In the genomic region with DNA sequence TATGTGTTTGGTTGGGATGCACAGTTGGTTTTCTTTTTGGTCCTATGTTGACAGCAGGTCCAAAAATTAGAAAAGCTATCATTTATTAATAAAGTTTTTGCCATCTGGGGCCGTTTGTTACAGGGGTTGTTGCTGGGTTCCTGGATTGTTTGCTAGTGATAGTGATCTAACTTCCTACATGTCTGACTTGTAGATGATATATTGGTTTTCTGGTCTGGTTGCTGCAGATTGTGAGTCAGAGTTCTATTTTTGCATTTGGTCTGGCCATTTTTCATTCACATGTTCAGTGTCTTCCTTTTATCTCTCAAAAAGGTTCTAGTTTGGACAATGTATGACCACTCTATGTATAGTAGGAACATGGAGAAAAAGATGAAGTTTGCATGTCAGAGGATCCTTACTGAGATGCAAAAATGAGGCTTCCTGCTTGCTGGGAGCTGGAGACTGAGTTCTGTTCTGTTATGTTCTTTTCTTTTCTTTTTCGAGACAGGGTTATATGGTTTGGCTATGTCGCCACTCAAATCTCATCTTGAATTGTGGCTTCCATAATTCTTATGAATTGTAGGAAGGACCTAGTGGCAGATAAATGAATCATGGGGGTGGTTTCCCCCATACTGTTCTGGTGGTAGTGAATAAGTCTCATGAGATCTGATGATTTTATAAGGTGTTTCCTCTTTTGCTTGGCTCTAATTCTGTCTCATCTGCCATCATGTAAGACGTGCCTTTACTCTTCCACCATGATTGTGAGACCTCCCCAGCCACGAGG, we compare ENCODE assay signal across 9 cellular contexts. TPM values are rescaled to one million over a fixed set of nuclear protein-coding genes. Genes with fewer than 3 reads are reported as not detected.
DNase-seq lines count a peak whose midpoint lies in the region; ATAC-seq and TF ChIP-seq lines count a peak whose summit lies in the region.
"Had no signal": no experiment of that assay in that cellular context is flagged by ENCODE, and none has a peak within 500 bp of the region (broad histone marks: within the 10 kb centered on the region; RNA-seq: fewer than 3 reads in every experiment).

No MANE protein-coding gene starts in this region.

- peak overlapping the region; percentile 92 for H3K27ac ChIP-seq in Karpas-422 (ENCODE audit: low read length)
- H3K27ac ChIP-seq in naive thymus-derived CD4-positive, alpha-beta T cell (ENCODE audit: low read depth, low read length) = no peak overlapping the region
- H3K27ac ChIP-seq: colonic mucosa had no signal

- peaks cover 1% of the 10 kb centered on the region for H3K27me3 Mint-ChIP-seq in activated B cell treated with CpG ODN at 0.5 μM for 24 hours
- peaks cover 0 to 4% (median 0%) of the 10 kb centered on the region in 5 donors for H3K27me3 Mint-ChIP-seq in naive thymus-derived CD4-positive, alpha-beta T cell

- POLR2A ChIA-PET in activated B cell treated with CpG ODN at 0.5 μM for 24 hours (lab: Charles Lee) = interaction anchor here (1.0 kb wide), 1 partner anchor 218 kb away, joined by 3 read pairs; no protein-coding TSS in a partner anchor
- POLR2A ChIA-PET in naive thymus-derived CD4-positive, alpha-beta T cell (lab: Charles Lee) = interaction anchor here (0.6 to 1.5 kb wide), 5 partner anchors 10 to 1626 kb away, joined by 3 to 6 read pairs (median 4); no protein-coding TSS in a partner anchor

- intact Hi-C loops in activated B cell treated with CpG ODN at 0.5 μM for 24 hours (cut with micrococcal nuclease) = loop anchor here (1.0 to 10.0 kb wide), 8 partner anchors 123 to 636 kb away; a partner anchor contains a TSS
- intact Hi-C loops in naive thymus-derived CD4-positive, alpha-beta T cell (cut with micrococcal nuclease) = loop anchor here (1.0 to 5.0 kb wide), 12 partner anchors 7 to 1622 kb away; a partner anchor contains a TSS

- H3K4me1 ChIP-seq in Karpas-422 (ENCODE audit: low read length) = peaks cover 29% of the 10 kb centered on the region
- H3K4me1 ChIP-seq in naive thymus-derived CD4-positive, alpha-beta T cell (ENCODE audit: control insufficient read depth in 2 of 2, insufficient read depth in 2 of 2, low read length in 2 of 2) = peaks cover 3 to 6% of the 10 kb centered on the region in 2 donors

- peak overlapping the region; percentile 48 for H3K9ac ChIP-seq in Karpas-422 (ENCODE audit: low read length)

- H3K36me3 ChIP-seq in Karpas-422 (ENCODE audit: insufficient read depth, low read length) = no peaks in the 10 kb centered on the region
- H3K36me3 ChIP-seq in naive thymus-derived CD4-positive, alpha-beta T cell (ENCODE audit: control insufficient read depth in 2 of 3, insufficient read depth in 3 of 3, low read length in 3 of 3) = peaks cover 0 to 5% (median 0%) of the 10 kb centered on the region in 3 experiments
- H3K36me3 ChIP-seq: colonic mucosa had no signal

- H4K20me1 ChIP-seq in Karpas-422 (ENCODE audit: insufficient read depth, low read depth, low read length) = no peaks in the 10 kb centered on the region

- peak overlapping the region; percentile 83 for H2AFZ ChIP-seq in Karpas-422 (ENCODE audit: low read length)

- peak overlapping the region; percentile 84 for H3K27ac Mint-ChIP-seq in activated B cell treated with CpG ODN at 0.5 μM for 24 hours
- peak overlapping the region in 6 of 9 donors; percentile 56 to 88 (median 70) for H3K27ac Mint-ChIP-seq in naive thymus-derived CD4-positive, alpha-beta T cell

- H3K4me1 Mint-ChIP-seq in activated B cell treated with CpG ODN at 0.5 μM for 24 hours = peaks cover 29% of the 10 kb centered on the region
- peaks cover 16 to 39% (median 32%) of the 10 kb centered on the region in 7 donors for H3K4me1 Mint-ChIP-seq in naive thymus-derived CD4-positive, alpha-beta T cell

- H3K9me2 ChIP-seq in Karpas-422 (replicated peaks; ENCODE audit: insufficient read depth, low read length) = no peaks in the 10 kb centered on the region

- peak; percentile 5 for DNase-seq in GDM1 (lab: John Stamatoyannopoulos, UW)
- DNase-seq in Karpas-422 = peak; percentile 82
- no peak for DNase-seq in activated B cell treated with CpG ODN at 0.5 μM for 24 hours
- no peak for DNase-seq in naive thymus-derived CD4-positive, alpha-beta T cell
- DNase-seq: activated CD4-positive, alpha-beta T cell treated with anti-CD3 and anti-CD28 coated beads for 1 hour had no signal

- no peak for ATAC-seq in activated B cell treated with CpG ODN at 0.5 μM for 24 hours (ENCODE audit: low read depth)
- no peak for ATAC-seq in naive thymus-derived CD4-positive, alpha-beta T cell
- no peak for ATAC-seq in HG02840 (IDR thresholded peaks at IDR 0.05; ENCODE audit: low FRiP score, unreplicated experiment)
- no peak for ATAC-seq in HG02852 (IDR thresholded peaks at IDR 0.05; ENCODE audit: unreplicated experiment)
- ATAC-seq in HG03469 (IDR thresholded peaks at IDR 0.05; ENCODE audit: unreplicated experiment) = no peak

- peak overlapping the region; percentile 28 for H3K4me3 Mint-ChIP-seq in activated B cell treated with CpG ODN at 0.5 μM for 24 hours
- H3K4me3 Mint-ChIP-seq in naive thymus-derived CD4-positive, alpha-beta T cell = peak overlapping the region in 2 of 10 donors; percentile 22 to 33

- peaks cover 8% of the 10 kb centered on the region for H3K9me3 ChIP-seq in Karpas-422 (ENCODE audit: low read length)
- no peaks in the 10 kb centered on the region for H3K9me3 ChIP-seq in naive thymus-derived CD4-positive, alpha-beta T cell (ENCODE audit: control insufficient read depth in 2 of 3, low read length in 3 of 3)
- H3K9me3 ChIP-seq: colonic mucosa had no signal

- H3K4me3 ChIP-seq in Karpas-422 (ENCODE audit: low read length) = peak overlapping the region; percentile 55
- no peak overlapping the region for H3K4me3 ChIP-seq in naive thymus-derived CD4-positive, alpha-beta T cell (ENCODE audit: low read length)
- H3K4me3 ChIP-seq: colonic mucosa had no signal

- H3K79me2 ChIP-seq in Karpas-422 (ENCODE audit: low read length) = peaks cover 13% of the 10 kb centered on the region

- TF ChIP-seq CTCF in activated B cell treated with CpG ODN at 0.5 μM for 24 hours (IDR thresholded peaks at IDR 0.05) = no peak

- no peaks in the 10 kb centered on the region for H3K27me3 ChIP-seq in Karpas-422 (ENCODE audit: low read length)
- H3K27me3 ChIP-seq in naive thymus-derived CD4-positive, alpha-beta T cell (ENCODE audit: control insufficient read depth in 2 of 2, insufficient read depth in 2 of 2, low read length in 2 of 2) = no peaks in the 10 kb centered on the region
- H3K27me3 ChIP-seq: colonic mucosa had no signal

- H3K4me2 ChIP-seq in Karpas-422 (ENCODE audit: low read depth, low read length, poor library complexity, severe bottlenecking) = peak overlapping the region; percentile 67

- CTCF ChIA-PET in activated B cell treated with CpG ODN at 0.5 μM for 24 hours (lab: Charles Lee) = interaction anchor here (0.6 to 4.8 kb wide), 12 partner anchors 101 to 636 kb away, joined by 3 to 55 read pairs (median 4); a partner anchor contains a TSS
- CTCF ChIA-PET in naive thymus-derived CD4-positive, alpha-beta T cell (lab: Charles Lee) = interaction anchor here (0.6 to 1.7 kb wide), 9 partner anchors 17 to 218 kb away, joined by 3 to 9 read pairs (median 3); no protein-coding TSS in a partner anchor

- peaks cover 3% of the 10 kb centered on the region for H3K9me3 Mint-ChIP-seq in activated B cell treated with CpG ODN at 0.5 μM for 24 hours
- H3K9me3 Mint-ChIP-seq in naive thymus-derived CD4-positive, alpha-beta T cell = peaks cover 0 to 3% (median 0%) of the 10 kb centered on the region in 11 donors

- H3K36me3 Mint-ChIP-seq in activated B cell treated with CpG ODN at 0.5 μM for 24 hours (ENCODE audit: low read depth) = peaks cover 10% of the 10 kb centered on the region
- peaks cover 0 to 7% (median 0%) of the 10 kb centered on the region in 5 donors for H3K36me3 Mint-ChIP-seq in naive thymus-derived CD4-positive, alpha-beta T cell

RNA-seq across cellular contexts. Expression of a gene that starts 4.1 kb away (rescaled TPM):
- 27.1 and 32.0 TPM in 2 replicates for total RNA-seq in Karpas-422 (2014; rRNA removed; shearing (Covaris generic); ENCODE audit: low replicate concordance)
- 43.7 and 44.4 TPM in 2 replicates for total RNA-seq in activated B cell treated with CpG ODN at 0.5 μM for 24 hours
- 10 to 100 TPM; 23.9 to 48.6 (median 44.7) TPM for total RNA-seq in naive thymus-derived CD4-positive, alpha-beta T cell
- polyA plus RNA-seq in naive thymus-derived CD4-positive, alpha-beta T cell = 10 to 100 TPM; 16.1 to 17.7 TPM

RNA-seq across cellular contexts. Expression of a gene that starts 22.6 kb away (rescaled TPM):
- total RNA-seq in Karpas-422 (2014; rRNA removed; shearing (Covaris generic); ENCODE audit: low replicate concordance) = 23.9 and 49.1 TPM in 2 replicates
- 16.2 and 21.0 TPM in 2 replicates for total RNA-seq in activated B cell treated with CpG ODN at 0.5 μM for 24 hours
- 10 to 100 TPM; 28.1 to 42.0 (median 39.8) TPM for total RNA-seq in naive thymus-derived CD4-positive, alpha-beta T cell
- 10 to 100 TPM; 29.6 to 44.8 TPM for polyA plus RNA-seq in naive thymus-derived CD4-positive, alpha-beta T cell

Comparison
In these comparisons a context has a peak if more than half of its experiments do, and no peak if none do; other contexts are left out.
1. DNase-seq: peak in GDM1 (single experiment) and Karpas-422 (single experiment); none in activated B cell treated with CpG ODN at 0.5 μM for 24 hours (single experiment) and naive thymus-derived CD4-positive, alpha-beta T cell (0 of 9).